In the genomic region with DNA sequence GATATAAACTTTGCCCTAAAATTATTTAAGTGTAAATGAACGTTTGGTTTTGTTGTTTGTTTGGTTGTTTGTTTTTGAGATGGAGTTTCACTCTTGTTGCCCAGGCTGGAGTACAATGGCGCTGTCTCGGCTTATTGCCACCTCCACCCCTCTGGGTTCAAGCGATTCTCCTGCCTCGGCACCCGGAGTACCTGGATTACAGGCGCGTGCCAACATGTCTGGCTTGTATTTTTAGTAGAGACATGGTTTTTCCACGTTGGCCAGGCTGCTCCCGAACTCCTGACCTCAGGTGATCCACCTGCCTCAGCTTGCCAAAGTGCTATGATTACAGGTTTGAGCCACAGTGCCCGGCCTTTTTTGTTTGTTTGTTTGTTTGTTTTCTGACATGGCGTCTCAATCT, we compare ENCODE assay signal across 12 cellular contexts.
DNase-seq lines count a peak whose midpoint lies in the region; ATAC-seq and TF ChIP-seq lines count a peak whose summit lies in the region.
"Had no signal": no experiment of that assay in that cellular context is flagged by ENCODE, and none has a peak within 500 bp of the region (broad histone marks: within the 10 kb centered on the region; RNA-seq: fewer than 3 reads in every experiment).

No MANE protein-coding gene starts in this region.

- peak overlapping the region; percentile 25; the same call in 1 of the 2 replicates for H3K4ac ChIP-seq in IMR-90 (ENCODE audit: low read depth, low read length)

- no peak overlapping the region for H3K14ac ChIP-seq in IMR-90 (replicated peaks; ENCODE audit: low read depth, low read length)

- BruUV-seq in IMR-90 (replicated peaks; lab: Mats Ljungman, UMichigan), result no TSS peak
- BruUV-seq in mammary epithelial cell (replicated peaks; lab: Mats Ljungman, UMichigan), result no TSS peak

- no peaks in the 10 kb centered on the region for H3K9me3 Mint-ChIP-seq in CD4-positive, alpha-beta T cell
- H3K9me3 Mint-ChIP-seq in neural progenitor cell (peaks cover 2% of the 10 kb centered on the region), osteocyte (ENCODE audit: unreplicated experiment) (no peaks in the 10 kb centered on the region), natural killer cell (no peaks in the 10 kb centered on the region)
- H3K9me3 Mint-ChIP-seq: HFFc6 had no signal

- no peaks in the 10 kb centered on the region for H3K9me1 ChIP-seq in IMR-90 (ENCODE audit: insufficient read depth, low read length)

- H3K27me3 Mint-ChIP-seq in CD4-positive, alpha-beta T cell, result no peaks in the 10 kb centered on the region
- H3K27me3 Mint-ChIP-seq in neural progenitor cell (ENCODE audit: insufficient read depth, low read depth), result peaks cover 3% of the 10 kb centered on the region
- no peaks in the 10 kb centered on the region for H3K27me3 Mint-ChIP-seq in osteocyte (ENCODE audit: unreplicated experiment)
- no peaks in the 10 kb centered on the region for H3K27me3 Mint-ChIP-seq in natural killer cell (ENCODE audit: low read depth in 2 of 2)

- H3K36me3 ChIP-seq in IMR-90 (ENCODE audit: control insufficient read depth, insufficient read depth, low read length) (no peaks in the 10 kb centered on the region), mammary epithelial cell (ENCODE audit: insufficient read depth, low read length) (no peaks in the 10 kb centered on the region), neural progenitor cell (no peaks in the 10 kb centered on the region)

- H3K18ac ChIP-seq in IMR-90 (ENCODE audit: low read depth, low read length), result no peak overlapping the region

- no peak for TF ChIP-seq RAD21 in IMR-90 (IDR thresholded peaks at IDR 0.05; ENCODE audit: low read length)

- no peak for TF ChIP-seq CTCF in CD4-positive, alpha-beta T cell (IDR thresholded peaks at IDR 0.05)
- TF ChIP-seq CTCF in IMR-90 (conservative IDR thresholded peaks at IDR 0.05; ENCODE audit: low read depth, low read length) (no peak), mammary epithelial cell (conservative IDR thresholded peaks at IDR 0.05 in 1 of 2, IDR thresholded peaks at IDR 0.05 in 1 of 2; ENCODE audit: extremely low read depth in 1 of 2, insufficient read depth in 1 of 2, low read depth in 1 of 2, low read length in 2 of 2) (no peak), neural progenitor cell (IDR thresholded peaks at IDR 0.05) (no peak), osteocyte (IDR thresholded peaks at IDR 0.05) (no peak), natural killer cell (IDR thresholded peaks at IDR 0.05) (no peak)

- H4K8ac ChIP-seq in IMR-90 (ENCODE audit: low read depth in 2 of 2, low read length in 2 of 2), result no peak overlapping the region

- H3K9ac ChIP-seq in IMR-90 (ENCODE audit: low read depth, low read length), result no peak overlapping the region
- H3K9ac ChIP-seq in mammary epithelial cell (ENCODE audit: insufficient read depth, low read length), result peak overlapping the region; percentile 84
- no peak overlapping the region for H3K9ac ChIP-seq in neural progenitor cell

- no peak overlapping the region for H3K4me3 Mint-ChIP-seq in CD4-positive, alpha-beta T cell
- H3K4me3 Mint-ChIP-seq in neural progenitor cell (peak overlapping the region; percentile 75), osteocyte (ENCODE audit: unreplicated experiment) (no peak overlapping the region), natural killer cell (no peak overlapping the region)

- no peak overlapping the region for H2AK9ac ChIP-seq in IMR-90 (replicated peaks; ENCODE audit: low read depth, low read length, poor library complexity)

- H2AFZ ChIP-seq in IMR-90 (replicated peaks; ENCODE audit: low read length, poor library complexity) (no peak overlapping the region), mammary epithelial cell (ENCODE audit: low read depth, low read length) (peak overlapping the region; percentile 75), neural progenitor cell (replicated peaks) (no peak overlapping the region)

- H3K4me1 Mint-ChIP-seq in CD4-positive, alpha-beta T cell (ENCODE audit: low read depth), result peaks cover 72% of the 10 kb centered on the region
- H3K4me1 Mint-ChIP-seq in neural progenitor cell, result peaks cover 40% of the 10 kb centered on the region
- H3K4me1 Mint-ChIP-seq in osteocyte (ENCODE audit: unreplicated experiment), result peaks cover 38% of the 10 kb centered on the region
- H3K4me1 Mint-ChIP-seq in natural killer cell, result peaks cover 26 to 27% of the 10 kb centered on the region in 2 donors

- no peak for TF ChIP-seq POLR2A in IMR-90 (IDR thresholded peaks at IDR 0.05; ENCODE audit: low read depth, low read length)

- H4K20me1 ChIP-seq in IMR-90 (ENCODE audit: insufficient read depth, low read length), result no peaks in the 10 kb centered on the region
- no peaks in the 10 kb centered on the region for H4K20me1 ChIP-seq in mammary epithelial cell (ENCODE audit: insufficient read depth, low read length)
- H4K20me1 ChIP-seq in neural progenitor cell (ENCODE audit: low read depth), result no peaks in the 10 kb centered on the region

- intact Hi-C loops in CD4-positive, alpha-beta T cell (cut with DNase I, micrococcal nuclease), result no loop called here
- intact Hi-C loops in IMR-90 (cut with micrococcal nuclease) (no loop called here), mammary epithelial cell (cut with micrococcal nuclease) (no loop called here), natural killer cell (cut with micrococcal nuclease) (no loop called here)

- peaks cover 8 to 26% of the 10 kb centered on the region in 2 experiments for H3K79me1 ChIP-seq in IMR-90 (ENCODE audit: low read depth in 1 of 2, low read length in 2 of 2)

- H2BK120ac ChIP-seq in IMR-90 (ENCODE audit: low read depth, low read length), result peak overlapping the region; percentile 24; the same call in 1 of the 2 replicates

- H2BK15ac ChIP-seq in IMR-90 (ENCODE audit: low read depth, low read length), result no peak overlapping the region

- H3K23ac ChIP-seq in IMR-90 (ENCODE audit: low read depth, low read length), result no peak overlapping the region

- POLR2A ChIA-PET in CD4-positive, alpha-beta T cell (lab: Charles Lee), result interaction anchor here (1.6 to 11.4 kb wide), 5 partner anchors 9 to 93 kb away, joined by 3 to 913 read pairs (median 160); a partner anchor contains a TSS
- POLR2A ChIA-PET in IMR-90 (lab: Charles Lee; ENCODE audit: unreplicated experiment), result no interaction called here

- peaks cover 12% of the 10 kb centered on the region for H3K36me3 Mint-ChIP-seq in CD4-positive, alpha-beta T cell (ENCODE audit: low read depth)
- H3K36me3 Mint-ChIP-seq in neural progenitor cell (peaks cover 7% of the 10 kb centered on the region), osteocyte (ENCODE audit: unreplicated experiment) (no peaks in the 10 kb centered on the region), natural killer cell (no peaks in the 10 kb centered on the region)

- H3K4me3 ChIP-seq in IMR-90 (ENCODE audit: insufficient read depth, low read depth, low read length) (no peak overlapping the region), mammary epithelial cell (replicated peaks in 1 of 3; ENCODE audit: insufficient read depth in 1 of 3, low read depth in 2 of 3, low read length in 3 of 3) (peak overlapping the region; percentile 3 to 66 (median 40)), neural progenitor cell (no peak overlapping the region)

- dilution Hi-C loops in IMR-90 (cut with HindIII; ENCODE audit: low sequenced_read_pairs, unreplicated experiment) (loop anchor here (25.0 kb wide), 1 partner anchor 125 kb away; no protein-coding TSS in a partner anchor), mammary epithelial cell (cut with HindIII; ENCODE audit: low sequenced_read_pairs) (no loop called here)

- no peak overlapping the region for H2BK20ac ChIP-seq in IMR-90 (ENCODE audit: low read depth, low read length)

- no peaks in the 10 kb centered on the region for H3K9me3 ChIP-seq in CD4-positive, alpha-beta T cell (ENCODE audit: control insufficient read depth, low read length)
- H3K9me3 ChIP-seq in IMR-90 (ENCODE audit: control insufficient read depth, insufficient read depth, low read length), result no peaks in the 10 kb centered on the region
- no peaks in the 10 kb centered on the region for H3K9me3 ChIP-seq in mammary epithelial cell (replicated peaks; ENCODE audit: insufficient read depth, low read length)
- no peaks in the 10 kb centered on the region for H3K9me3 ChIP-seq in neural progenitor cell (ENCODE audit: low read depth)

- in situ Hi-C loops in IMR-90 (cut with MboI; ENCODE audit: low sequenced_read_pairs), result loop anchor here (5.0 to 25.0 kb wide), 2 partner anchors 70 to 1825 kb away; a partner anchor contains a TSS
- in situ Hi-C loops in mammary epithelial cell (cut with MboI; ENCODE audit: low sequenced_read_pairs in 2 of 2), result loop anchor here (5.0 kb wide), 2 partner anchors 70 to 75 kb away; no protein-coding TSS in a partner anchor

- H3K4me1 ChIP-seq in IMR-90 (ENCODE audit: control insufficient read depth, insufficient read depth, low read length), result peaks cover 7% of the 10 kb centered on the region
- H3K4me1 ChIP-seq in mammary epithelial cell (ENCODE audit: insufficient read depth, low read length), result peaks cover 30% of the 10 kb centered on the region
- peaks cover 34% of the 10 kb centered on the region for H3K4me1 ChIP-seq in neural progenitor cell

- H3K27ac Mint-ChIP-seq in CD4-positive, alpha-beta T cell, result peak overlapping the region; percentile 100
- peak overlapping the region; percentile 77 for H3K27ac Mint-ChIP-seq in neural progenitor cell
- no peak overlapping the region for H3K27ac Mint-ChIP-seq in osteocyte (ENCODE audit: unreplicated experiment)
- no peak overlapping the region for H3K27ac Mint-ChIP-seq in natural killer cell
- H3K27ac Mint-ChIP-seq: HFFc6 had no signal

- H4K5ac ChIP-seq in IMR-90 (ENCODE audit: low read depth, low read length), result no peak overlapping the region

- no peak overlapping the region; the same call in 1 of the 2 replicates for H2AK5ac ChIP-seq in IMR-90 (ENCODE audit: low read depth, low read length)

- no peak for DNase-seq in CD4-positive, alpha-beta T cell
- DNase-seq in IMR-90, result no peak
- peak; percentile 34 for DNase-seq in mammary epithelial cell
- no peak for DNase-seq in neural progenitor cell (ENCODE audit: low spot score)
- no peak for DNase-seq in osteocyte (ENCODE audit: extremely low spot score, unreplicated experiment)
- no peak for DNase-seq in amniotic stem cell (lab: John Stamatoyannopoulos, UW)
- DNase-seq in natural killer cell, result no peak
- DNase-seq: activated T-cell treated with anti-CD3 and anti-CD28 coated beads, Interleukin-2, amount 50 U/mL, for 1 hour; DND-41; HFFc6; NCI-H2081 treated with DMSO at 0.1 percent for 48 hours had no signal

- H3K27me3 ChIP-seq in CD4-positive, alpha-beta T cell (ENCODE audit: control insufficient read depth, insufficient read depth, low read length), result no peaks in the 10 kb centered on the region
- H3K27me3 ChIP-seq in IMR-90 (ENCODE audit: control insufficient read depth, insufficient read depth, low read length) (no peaks in the 10 kb centered on the region), mammary epithelial cell (ENCODE audit: insufficient read depth, low read length) (no peaks in the 10 kb centered on the region), neural progenitor cell (no peaks in the 10 kb centered on the region)

- CTCF ChIA-PET in CD4-positive, alpha-beta T cell (lab: Charles Lee), result interaction anchor here (1.2 kb wide), 1 partner anchor 105 kb away, joined by 4 read pairs; no protein-coding TSS in a partner anchor
- CTCF ChIA-PET in IMR-90 (lab: Yijun Ruan, JAX) (interaction anchor here (0.6 to 1.3 kb wide), 2 partner anchors 97 to 105 kb away, joined by 3 to 4 read pairs; no protein-coding TSS in a partner anchor), mammary epithelial cell (lab: Charles Lee; ENCODE audit: low non-redundant PET) (interaction anchor here (0.5 kb wide), 1 partner anchor 98 kb away, joined by 6 read pairs; no protein-coding TSS in a partner anchor)

- peaks cover 42% of the 10 kb centered on the region for H3F3A ChIP-seq in neural progenitor cell (ENCODE audit: low read depth)

- no peak overlapping the region for H2BK5ac ChIP-seq in IMR-90 (ENCODE audit: low read depth, low read length, poor library complexity, severe bottlenecking)

- H3K4me2 ChIP-seq in IMR-90 (ENCODE audit: low read depth, low read length), result no peak overlapping the region
- H3K4me2 ChIP-seq in mammary epithelial cell (ENCODE audit: insufficient read depth, low read depth, low read length), result peak overlapping the region; percentile 82
- peak overlapping the region; percentile 80 for H3K4me2 ChIP-seq in neural progenitor cell

- no peak overlapping the region for H4K91ac ChIP-seq in IMR-90 (ENCODE audit: insufficient read depth, low read depth, low read length)

- H3K79me2 ChIP-seq in mammary epithelial cell (ENCODE audit: insufficient read depth, low read length), result peaks cover 17% of the 10 kb centered on the region
- H3K79me2 ChIP-seq in neural progenitor cell (ENCODE audit: low read depth), result peaks cover 45% of the 10 kb centered on the region

- no peak for ATAC-seq in CD4-positive, alpha-beta T cell (ENCODE audit: poor library complexity)
- ATAC-seq in IMR-90 (ENCODE audit: low read depth), result no peak
- ATAC-seq in HG03457 (IDR thresholded peaks at IDR 0.05; ENCODE audit: unreplicated experiment), result no peak
- no peak for ATAC-seq in natural killer cell

- no peak overlapping the region for H3K56ac ChIP-seq in IMR-90 (ENCODE audit: extremely low read depth, insufficient read depth, low read length)

- no CpG with 5 or more reads among the region's 12 CpGs for WGBS in IMR-90 (ENCODE audit: extremely low coverage in 2 of 2, insufficient read length in 1 of 2), 2 experiments
- WGBS in mammary epithelial cell (ENCODE audit: low coverage, missing lambda C conversion rate), result 18% methylated on average over 11 of the region's 12 CpGs

- H3K27ac ChIP-seq in CD4-positive, alpha-beta T cell (ENCODE audit: low read depth, low read length), result peak overlapping the region; percentile 84
- no peak overlapping the region for H3K27ac ChIP-seq in IMR-90 (ENCODE audit: insufficient read depth, low read length)
- H3K27ac ChIP-seq in mammary epithelial cell (ENCODE audit: insufficient read depth, low read depth, low read length), result peak overlapping the region; percentile 98
- no peak overlapping the region for H3K27ac ChIP-seq in neural progenitor cell

Comparison
In these comparisons a context has a peak if more than half of its experiments do, and no peak if none do; other contexts are left out.
1. H3K27ac ChIP-seq: peak in CD4-positive, alpha-beta T cell (single experiment) and mammary epithelial cell (single experiment); none in IMR-90 (single experiment) and neural progenitor cell (single experiment).
2. H3K27ac Mint-ChIP-seq: peak in CD4-positive, alpha-beta T cell (single experiment) and neural progenitor cell (single experiment); none in osteocyte (single experiment) and natural killer cell (0 of 2).
3. H3K4me3 ChIP-seq: peak in mammary epithelial cell (3 of 3); none in IMR-90 (single experiment) and neural progenitor cell (single experiment).